ENCODE assay signal across 24 cellular contexts in genomic region chr3:48688032-48688736, GRCh38. TPM values are rescaled to one million over a fixed set of nuclear protein-coding genes. Genes with fewer than 3 reads are reported as not detected.
A peak's percentile ranks its signal among the peaks of the same experiment; 100 is the strongest.
DNase-seq lines count a peak whose midpoint lies in the region; ATAC-seq and TF ChIP-seq lines count a peak whose summit lies in the region.
"Had no signal": no experiment of that assay in that cellular context is flagged by ENCODE, and none has a peak within 500 bp of the region (broad histone marks: within the 10 kb centered on the region; RNA-seq: fewer than 3 reads in every experiment).

No MANE protein-coding gene starts in this region.

- no peak for ATAC-seq in GM18505 (IDR thresholded peaks at IDR 0.05; ENCODE audit: unreplicated experiment)
- ATAC-seq: heart right ventricle, left lobe of liver, psoas muscle had no signal

- H3K27ac Mint-ChIP-seq in chondrocyte (ENCODE audit: unreplicated experiment), result peak overlapping the region; percentile 61
- H3K27ac Mint-ChIP-seq: T-helper 1 cell treated with Interleukin-12 subunit alpha and Interleukin-12 subunit beta and Interleukin-4 antibody, amounts not matched to agents 30 μg/mL and 1 μg/mL, for 36 hours had no signal

- H3K27me3 Mint-ChIP-seq in chondrocyte (ENCODE audit: low read depth), result no peaks in the 10 kb centered on the region

- no peaks in the 10 kb centered on the region for H3K9me3 ChIP-seq in prostate gland
- H3K9me3 ChIP-seq: heart right ventricle, psoas muscle, tibial artery had no signal

- H3K4me1 Mint-ChIP-seq in chondrocyte (ENCODE audit: low read depth), result peaks cover 54% of the 10 kb centered on the region

- no peak overlapping the region for H3K4me3 Mint-ChIP-seq in chondrocyte (ENCODE audit: unreplicated experiment)
- H3K4me3 Mint-ChIP-seq: nephron progenitor cell; T-helper 1 cell treated with Interleukin-12 subunit alpha and Interleukin-12 subunit beta and Interleukin-4 antibody, amounts not matched to agents 30 μg/mL and 1 μg/mL, for 36 hours had no signal

- intact Hi-C loops in prostate gland (cut with DNase I), result loop anchor here (5.0 kb wide), 2 partner anchors 131 to 159 kb away; partner anchors contain the start of genes PFKFB4 and PRKAR2A

- H3K9me3 Mint-ChIP-seq in chondrocyte (ENCODE audit: low read depth), result no peaks in the 10 kb centered on the region
- H3K9me3 Mint-ChIP-seq: nephron progenitor cell; T-helper 1 cell treated with Interleukin-12 subunit alpha and Interleukin-12 subunit beta and Interleukin-4 antibody, amounts not matched to agents 30 μg/mL and 1 μg/mL, for 36 hours had no signal

- WGBS in prostate gland, result 70% methylated on average over 18 of the region's 18 CpGs

- in situ Hi-C loops in brain microvascular endothelial cell (cut with HindIII; ENCODE audit: low pct_ligation_motif_present, low sequenced_read_pairs), result no loop called here

- TF ChIP-seq CTCF in chondrocyte (IDR thresholded peaks at IDR 0.05) (no peak), prostate gland (IDR thresholded peaks at IDR 0.05) (no peak), brain microvascular endothelial cell (IDR thresholded peaks at IDR 0.05; ENCODE audit: low read depth, low read length, missing control alignments) (no peak)

- peaks cover 24% of the 10 kb centered on the region for H3K36me3 Mint-ChIP-seq in chondrocyte (ENCODE audit: low read depth)

- peaks cover 3% of the 10 kb centered on the region for H3K4me1 ChIP-seq in prostate gland (replicated peaks)

- H3K36me3 ChIP-seq in prostate gland (peaks cover 15 to 23% of the 10 kb centered on the region in 2 donors), brain microvascular endothelial cell (replicated peaks) (peaks cover 58% of the 10 kb centered on the region)

- H3K27ac ChIP-seq in prostate gland (no peak overlapping the region), brain microvascular endothelial cell (no peak overlapping the region)
- H3K27ac ChIP-seq: PC-9, SJSA1, skin epidermis, WERI-Rb-1 had no signal

- TF ChIP-seq POLR2A in GM18505 (IDR thresholded peaks at IDR 0.05; ENCODE audit: borderline replicate concordance, extremely low read depth, insufficient read depth, insufficient read length), result peak; percentile 11
- no peak for TF ChIP-seq POLR2A in prostate gland (IDR thresholded peaks at IDR 0.05)

- DNase-seq in AG08396 (ENCODE audit: low spot score) (peak; percentile 50), chondrocyte (ENCODE audit: low spot score) (no peak), prostate gland (ENCODE audit: low spot score) (no peak), OCI-M2 (lab: John Stamatoyannopoulos, UW; ENCODE audit: unreplicated experiment) (no peak), brain microvascular endothelial cell (no peak)
- DNase-seq: activated CD4-positive, alpha-beta T cell treated with anti-CD3 and anti-CD28 coated beads, Interleukin-2, amount 50 U/mL, for 1 hour; activated effector memory CD4-positive, alpha-beta T cell treated with anti-CD3 and anti-CD28 coated beads, Interleukin-2, amount 50 U/mL, for 16 hours; GOT3; heart right ventricle; KG1; NCI-H1694 treated with DMSO at 0.1 percent for 48 hours; NCI-H2227 treated with DMSO at 0.1 percent for 48 hours; NCI-H774; nephron progenitor cell; PC-9; psoas muscle; stimulated activated naive CD4-positive, alpha-beta T cell treated with Interleukin-2 at 50 U/mL for 16 hours; tibial artery; WERI-Rb-1 had no signal

- H3K27me3 ChIP-seq in prostate gland (replicated peaks; ENCODE audit: insufficient read depth) (no peaks in the 10 kb centered on the region), brain microvascular endothelial cell (replicated peaks) (no peaks in the 10 kb centered on the region)
- H3K27me3 ChIP-seq: heart right ventricle, SJSA1, tibial artery had no signal

- H3K4me3 ChIP-seq in prostate gland (no peak overlapping the region), brain microvascular endothelial cell (ENCODE audit: low read depth, low read length) (no peak overlapping the region)
- H3K4me3 ChIP-seq: heart right ventricle, PC-9, psoas muscle, SJSA1, skin epidermis, tibial artery had no signal

RNA-seq across cellular contexts. Expression of gene NCKIPSD, which starts 2.5 kb away (rescaled TPM):
- 24.0 to 27.2 TPM (median 24.7 TPM) in 3 replicates for total RNA-seq in chondrocyte
- 10 to 100 TPM; 32.9 to 83.3 TPM for total RNA-seq in prostate gland

RNA-seq across cellular contexts. Expression of gene CELSR3, which starts 25.5 kb away (rescaled TPM):
- total RNA-seq in chondrocyte (9.6 to 11.4 TPM (median 10.5 TPM) in 3 replicates), prostate gland (1 to 10 TPM in 1 of 2 donors, under 1 TPM in 1; 0.41 to 6.4 TPM)

RNA-seq across cellular contexts. Expression of gene IP6K2, which starts 28.8 kb away (rescaled TPM):
- total RNA-seq in chondrocyte, result 68.8 to 109 TPM (median 72.3 TPM) in 3 replicates
- 100 to 1,000 TPM; 112 to 165 TPM for total RNA-seq in prostate gland

RNA-seq across cellular contexts. Expression of gene SLC26A6, which starts 52.9 kb away (rescaled TPM):
- 66.8 to 70.5 TPM (median 69.3 TPM) in 3 replicates for total RNA-seq in chondrocyte
- total RNA-seq in prostate gland, result 10 to 100 TPM; 18.4 to 30.0 TPM
